8 cellular contexts compared by ENCODE assay signal in genomic region chr11:76233936-76234703, GRCh38. TPM values are rescaled to one million over a fixed set of nuclear protein-coding genes. Genes with fewer than 3 reads are reported as not detected.
A peak's percentile ranks its signal among the peaks of the same experiment; 100 is the strongest.
DNase-seq lines count a peak whose midpoint lies in the region; ATAC-seq and TF ChIP-seq lines count a peak whose summit lies in the region.

No MANE protein-coding gene starts in this region.

- H3K9me3 ChIP-seq in SU-DHL-6 (ENCODE audit: insufficient read depth, low read length) = no peaks in the 10 kb centered on the region
- H3K9me3 ChIP-seq in mononuclear cell (ENCODE audit: low read depth, low read length) = no peaks in the 10 kb centered on the region
- no peaks in the 10 kb centered on the region for H3K9me3 ChIP-seq in uterus

- peak overlapping the region; percentile 75 for H2AFZ ChIP-seq in SU-DHL-6 (ENCODE audit: low read depth, low read length, severe bottlenecking)

- H3K4me3 Mint-ChIP-seq in endothelial cell (ENCODE audit: unreplicated experiment) = peak overlapping the region; percentile 97

- no peak overlapping the region for H3K27ac ChIP-seq in SU-DHL-6 (ENCODE audit: low read depth, low read length)
- peak overlapping the region; percentile 94 for H3K27ac ChIP-seq in uterus

- intact Hi-C loops in uterus (cut with DNase I; ENCODE audit: low total_unique reads) = no loop called here

- H3K4me1 ChIP-seq in mononuclear cell (ENCODE audit: insufficient read depth, low read length) (peaks cover 39% of the 10 kb centered on the region), uterus (peaks cover 0 to 6% of the 10 kb centered on the region in 2 donors)

- DNase-seq in GF-D8 (lab: John Stamatoyannopoulos, UW) = peak; percentile 51
- peak; percentile 27 for DNase-seq in endothelial cell (ENCODE audit: low spot score)
- peak; percentile 70 to 72 for DNase-seq in uterus
- no peak for DNase-seq in inferior parietal cortex (ENCODE audit: extremely low spot score)

- H3K4me3 ChIP-seq in SU-DHL-6 (ENCODE audit: insufficient read depth, low read length, poor library complexity, severe bottlenecking) = peak overlapping the region; percentile 71
- H3K4me3 ChIP-seq in mononuclear cell (ENCODE audit: low read length) = peak overlapping the region; percentile 79
- H3K4me3 ChIP-seq in uterus = peak overlapping the region; percentile 56 to 98

- peak overlapping the region; percentile 77 for H3K4me2 ChIP-seq in SU-DHL-6 (ENCODE audit: low read depth, low read length, poor library complexity, severe bottlenecking)

- no peaks in the 10 kb centered on the region for H3K9me2 ChIP-seq in SU-DHL-6 (replicated peaks; ENCODE audit: insufficient read depth, low read length)

- H3K36me3 ChIP-seq in SU-DHL-6 (ENCODE audit: low read length) (no peaks in the 10 kb centered on the region), uterus (no peaks in the 10 kb centered on the region)

- peaks cover 7% of the 10 kb centered on the region for H3K36me3 Mint-ChIP-seq in endothelial cell (ENCODE audit: low read depth, unreplicated experiment)

- peaks cover 32% of the 10 kb centered on the region for H3K27me3 Mint-ChIP-seq in endothelial cell (ENCODE audit: unreplicated experiment)

- H3K9me3 Mint-ChIP-seq in endothelial cell (ENCODE audit: unreplicated experiment) = no peaks in the 10 kb centered on the region

- peak in 1 of 2 donors; percentile 21 for TF ChIP-seq POLR2A in uterus (IDR thresholded peaks at IDR 0.05)

- H3K4me1 Mint-ChIP-seq in endothelial cell (ENCODE audit: unreplicated experiment) = peaks cover 33% of the 10 kb centered on the region

- H3K27me3 ChIP-seq in SU-DHL-6 (ENCODE audit: low read length) (no peaks in the 10 kb centered on the region), mononuclear cell (ENCODE audit: insufficient read depth, low read length) (no peaks in the 10 kb centered on the region), uterus (no peaks in the 10 kb centered on the region)

- H3K9ac ChIP-seq in SU-DHL-6 (ENCODE audit: low read length) = peak overlapping the region; percentile 56

- no peak for TF ChIP-seq CTCF in SU-DHL-6 (IDR thresholded peaks at IDR 0.05; ENCODE audit: insufficient read depth, low read length, poor library complexity, severe bottlenecking)
- no peak for TF ChIP-seq CTCF in endothelial cell (IDR thresholded peaks at IDR 0.05; ENCODE audit: unreplicated experiment)
- TF ChIP-seq CTCF in uterus (IDR thresholded peaks at IDR 0.05) = peak in 1 of 4 experiments; percentile 12

- H4K20me1 ChIP-seq in SU-DHL-6 (ENCODE audit: low read depth, low read length) = no peaks in the 10 kb centered on the region

- peak overlapping the region; percentile 92 for H3K27ac Mint-ChIP-seq in endothelial cell (ENCODE audit: unreplicated experiment)

- no peaks in the 10 kb centered on the region for H3F3A ChIP-seq in SU-DHL-6 (ENCODE audit: insufficient read depth)

- no peaks in the 10 kb centered on the region for H3K79me2 ChIP-seq in SU-DHL-6 (ENCODE audit: insufficient read depth, low read length)

- ATAC-seq in HG02759 (IDR thresholded peaks at IDR 0.05; ENCODE audit: unreplicated experiment) = peak; percentile 17
- ATAC-seq in HG03045 (IDR thresholded peaks at IDR 0.05; ENCODE audit: unreplicated experiment) = no peak

RNA-seq across cellular contexts. Expression of gene WNT11, which starts 27.8 kb away (rescaled TPM):
- total RNA-seq in endothelial cell (ENCODE audit: unreplicated experiment) (3.6 TPM), mononuclear cell (0.94 TPM), uterus (10 to 100 TPM in 2 of 4 donors, 1 to 10 TPM in 2; 5.1 to 16.7 (median 9.5) TPM)
